In genomic region chr18:7666195-7666776, GRCh38 we compare ENCODE assay signal across 19 cellular contexts.
"Had no signal": no experiment of that assay in that cellular context is flagged by ENCODE, and none has a peak within 500 bp of the region (broad histone marks: within the 10 kb centered on the region; RNA-seq: fewer than 3 reads in every experiment).

No MANE protein-coding gene starts in this region.

- ATAC-seq: activated T-cell treated with anti-CD3 and anti-CD28 coated beads, Interleukin-2, amount 50 U/mL, for 4 hours; heart left ventricle had no signal

- H3K9me3 ChIP-seq: heart left ventricle, left ventricle myocardium inferior, stomach, thoracic aorta, vagina had no signal

- H3K27ac ChIP-seq: dorsolateral prefrontal cortex, heart left ventricle, left ventricle myocardium inferior, parathyroid adenoma, stomach, thoracic aorta, vagina had no signal

- H3K9me3 Mint-ChIP-seq: activated CD4-positive, alpha-beta memory T cell treated with anti-CD3 and anti-CD28 coated beads for 36 hours; nephron; T-helper 2 cell treated with Interferon-gamma antibody and Interleukin-4, amounts not matched to agents 5 μg/mL and 100 μg/mL, for 36 hours had no signal

- H3K4me1 ChIP-seq: parathyroid adenoma, vagina had no signal

- H3K27me3 Mint-ChIP-seq: activated CD4-positive, alpha-beta memory T cell treated with anti-CD3 and anti-CD28 coated beads for 36 hours; activated naive CD8-positive, alpha-beta T cell had no signal

- H3K4me3 Mint-ChIP-seq: activated CD4-positive, alpha-beta memory T cell treated with anti-CD3 and anti-CD28 coated beads for 36 hours; activated naive CD8-positive, alpha-beta T cell; activated T-cell treated with anti-CD3 and anti-CD28 coated beads, Interleukin-2, amount 50 U/mL, for 4 hours; nephron; T-helper 2 cell treated with Interferon-gamma antibody and Interleukin-4, amounts not matched to agents 5 μg/mL and 100 μg/mL, for 36 hours had no signal

- H3K27ac Mint-ChIP-seq: activated CD4-positive, alpha-beta memory T cell treated with anti-CD3 and anti-CD28 coated beads for 36 hours; activated naive CD8-positive, alpha-beta T cell; nephron; T-helper 2 cell treated with Interferon-gamma antibody and Interleukin-4, amounts not matched to agents 5 μg/mL and 100 μg/mL, for 36 hours had no signal

- H3K9ac ChIP-seq: parathyroid adenoma had no signal

- H3K27me3 ChIP-seq: dorsolateral prefrontal cortex, heart left ventricle, stomach, vagina had no signal

- H3K36me3 ChIP-seq: heart left ventricle, left ventricle myocardium inferior, thoracic aorta, vagina had no signal

- H3K4me3 ChIP-seq: dorsolateral prefrontal cortex, heart left ventricle, left ventricle myocardium inferior, stomach, thoracic aorta, vagina had no signal

- H3K36me3 Mint-ChIP-seq: activated CD4-positive, alpha-beta memory T cell treated with anti-CD3 and anti-CD28 coated beads for 36 hours; activated naive CD8-positive, alpha-beta T cell had no signal

- DNase-seq: activated CD4-positive, alpha-beta memory T cell treated with anti-CD3 and anti-CD28 coated beads for 36 hours; activated CD4-positive, alpha-beta T cell treated with anti-CD3 and anti-CD28 coated beads for 1 hour; activated effector memory CD4-positive, alpha-beta T cell treated with anti-CD3 and anti-CD28 coated beads, Interleukin-2, amount 50 U/mL, for 16 hours; activated T-cell treated with anti-CD3 and anti-CD28 coated beads, Interleukin-2, amount 50 U/mL, for 4 hours; amygdala; dorsolateral prefrontal cortex; foreskin melanocyte; heart left ventricle; kidney; left ventricle myocardium inferior; mesenchymal stem cell; retina; stomach had no signal
